2 cellular contexts compared by ENCODE assay signal in the genomic region with DNA sequence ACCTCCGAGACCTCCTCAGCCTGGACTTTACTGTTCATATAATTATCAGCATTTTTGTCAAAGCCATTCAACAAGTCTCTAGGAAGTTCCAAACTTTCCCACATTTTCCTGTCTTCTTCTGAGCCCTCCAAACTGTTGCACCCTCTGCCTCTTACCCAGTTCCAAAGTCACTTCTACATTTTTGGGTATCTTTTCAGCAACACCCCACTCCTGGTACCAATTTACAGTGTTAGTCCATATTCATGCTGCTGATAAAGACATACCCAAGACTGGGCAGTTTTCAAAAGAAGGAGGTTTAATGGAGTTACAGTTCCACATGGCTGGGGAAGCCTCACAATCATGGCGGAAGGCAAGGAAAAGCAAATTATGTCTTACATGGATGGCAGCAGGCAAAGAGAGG.
TF ChIP-seq lines count a peak whose summit lies in the region.

No MANE protein-coding gene starts in this region.

TF ChIP-seq in HEK293, 187 proteins besides CTCF, POLR2A, EP300 and RAD21:
- TF ChIP-seq ZNF707 (tag by site-specific recombination; IDR thresholded peaks at IDR 0.05) (peak; percentile 100), SCRT2 (tag by site-specific recombination; IDR thresholded peaks at IDR 0.05) (peak; percentile 58)
- TF ChIP-seq, protein P1, sequence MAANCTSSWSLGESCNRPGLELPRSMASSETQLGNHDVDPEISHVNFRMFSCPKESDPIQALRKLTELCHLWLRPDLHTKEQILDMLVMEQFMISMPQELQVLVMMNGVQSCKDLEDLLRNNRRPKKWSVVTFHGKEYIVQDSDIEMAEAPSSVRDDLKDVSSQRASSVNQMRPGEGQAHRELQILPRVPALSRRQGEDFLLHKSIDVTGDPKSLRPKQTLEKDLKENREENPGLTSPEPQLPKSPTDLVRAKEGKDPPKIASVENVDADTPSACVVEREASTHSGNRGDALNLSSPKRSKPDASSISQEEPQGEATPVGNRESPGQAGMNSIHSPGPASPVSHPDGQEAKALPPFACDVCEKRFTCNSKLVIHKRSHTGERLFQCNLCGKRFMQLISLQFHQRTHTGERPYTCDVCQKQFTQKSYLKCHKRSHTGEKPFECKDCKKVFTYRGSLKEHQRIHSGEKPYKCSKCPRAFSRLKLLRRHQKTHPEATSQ (tag by site-specific recombination; IDR thresholded peaks at IDR 0.05) = 0 out of 2 replicates have a peak, but pooled peaks have one; percentile 58

TF ChIP-seq in K562, 482 proteins besides CTCF, POLR2A, EP300 and RAD21:
- 0 out of 2 replicates have a peak, but pooled peaks have one; percentile 53 for TF ChIP-seq CBX5 (IDR thresholded peaks at IDR 0.05; ENCODE audit: borderline replicate concordance, low read depth)
- TF ChIP-seq XRCC3 (IDR thresholded peaks at IDR 0.05) = 0 out of 2 replicates have a peak, but pooled peaks have one; percentile 63
- peak; percentile 96 for TF ChIP-seq TRIM28 (IDR thresholded peaks at IDR 0.05)
- TF ChIP-seq ZNF707 (CRISPR knock-in tag; conservative IDR thresholded peaks at IDR 0.05) = peak; percentile 100
- TF ChIP-seq CBX1 (IDR thresholded peaks at IDR 0.05; ENCODE audit: low read depth) = 0 out of 2 replicates have a peak, but pooled peaks have one; percentile 52
- peak in 1 of 2 experiments; percentile 69; a peak in 2 of 3 replicates for TF ChIP-seq CBX3 (IDR thresholded peaks at IDR 0.05; ENCODE audit: borderline replicate concordance in 1 of 2, low read length in 2 of 2)
- TF ChIP-seq TRIM24 (IDR thresholded peaks at IDR 0.05) = peak in 1 of 2 experiments; percentile 73; a peak in 1 of 4 replicates
- TF ChIP-seq, protein P2, sequence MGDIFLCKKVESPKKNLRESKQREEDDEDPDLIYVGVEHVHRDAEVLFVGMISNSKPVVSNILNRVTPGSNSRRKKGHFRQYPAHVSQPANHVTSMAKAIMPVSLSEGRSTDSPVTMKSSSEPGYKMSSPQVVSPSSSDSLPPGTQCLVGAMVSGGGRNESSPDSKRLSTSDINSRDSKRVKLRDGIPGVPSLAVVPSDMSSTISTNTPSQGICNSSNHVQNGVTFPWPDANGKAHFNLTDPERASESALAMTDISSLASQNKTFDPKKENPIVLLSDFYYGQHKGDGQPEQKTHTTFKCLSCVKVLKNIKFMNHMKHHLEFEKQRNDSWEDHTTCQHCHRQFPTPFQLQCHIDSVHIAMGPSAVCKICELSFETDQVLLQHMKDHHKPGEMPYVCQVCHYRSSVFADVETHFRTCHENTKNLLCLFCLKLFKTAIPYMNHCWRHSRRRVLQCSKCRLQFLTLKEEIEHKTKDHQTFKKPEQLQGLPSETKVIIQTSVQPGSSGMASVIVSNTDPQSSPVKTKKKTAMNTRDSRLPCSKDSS (IDR thresholded peaks at IDR 0.05; ENCODE audit: low read depth, partially characterized antibody) = peak; percentile 78
